ENCODE assay signal across 16 cellular contexts in genomic region chr6:53031281-53031680, GRCh38.
"Had no signal": no experiment of that assay in that cellular context is flagged by ENCODE, and none has a peak within 500 bp of the region (broad histone marks: within the 10 kb centered on the region; RNA-seq: fewer than 3 reads in every experiment).

No MANE protein-coding gene starts in this region.

- H3K4me3 ChIP-seq: adrenal gland, SJSA1 had no signal

- H3K27me3 ChIP-seq: adrenal gland, SJSA1 had no signal

- DNase-seq: activated CD4-positive, alpha-beta T cell treated with anti-CD3 and anti-CD28 coated beads for 4 hours; activated CD8-positive, alpha-beta memory T cell treated with anti-CD3 and anti-CD28 coated beads, Interleukin-2, amount 50 U/mL, for 4 hours; activated CD8-positive, alpha-beta T cell treated with anti-CD3 and anti-CD28 coated beads for 36 hours; activated naive CD4-positive, alpha-beta T cell treated with anti-CD3 and anti-CD28 coated beads, Interleukin-2, amount 50 U/mL, for 16 hours; activated naive CD8-positive, alpha-beta T cell treated with anti-CD3 and anti-CD28 coated beads, Interleukin-2, amount 10 ng/mL, durations not matched to agents 7 days and 5 days; adrenal gland; KG1; NCI-H1092; NCI-H1417; NCI-H1694 treated with DMSO at 0.1 percent for 48 hours; NCI-H2029 treated with DMSO at 0.1 percent for 48 hours; NCI-H345; NCI-H510A; PC-3; SHP77 had no signal

- H3K27ac ChIP-seq: adrenal gland, SJSA1 had no signal
